In genomic region chr2:16288371-16289112, GRCh38 we compare ENCODE assay signal across 24 cellular contexts.
"Had no signal": no experiment of that assay in that cellular context is flagged by ENCODE, and none has a peak within 500 bp of the region (broad histone marks: within the 10 kb centered on the region; RNA-seq: fewer than 3 reads in every experiment).

No MANE protein-coding gene starts in this region.

- H3K36me3 ChIP-seq: gastrocnemius medialis, left lung, neutrophil, right lobe of liver, suprapubic skin, transverse colon, upper lobe of right lung, uterus had no signal

- H3K4me3 ChIP-seq: dorsolateral prefrontal cortex, gastrocnemius medialis, left lung, mucosa of descending colon, right lobe of liver, suprapubic skin, transverse colon, upper lobe of right lung, uterus had no signal

- ATAC-seq: gastrocnemius medialis; left cardiac atrium; left lung; mucosa of descending colon; natural killer cell treated with Interleukin-12 subunit alpha and Interleukin-12 subunit beta and Interleukin-15 and Interleukin-18, amount 100 ng/mL, for 72 hours; right lobe of liver; stimulated activated naive CD8-positive, alpha-beta T cell treated with anti-CD3 and anti-CD28 coated beads, Interleukin-15, amount 100 ng/mL, for 72 hours; upper lobe of right lung had no signal

- H3K27me3 ChIP-seq: dorsolateral prefrontal cortex, gastrocnemius medialis, neutrophil, right lobe of liver, transverse colon, upper lobe of right lung, uterus had no signal

- H3K9me3 ChIP-seq: gastrocnemius medialis, left lung, mucosa of descending colon, neutrophil, right lobe of liver, suprapubic skin, transverse colon, upper lobe of right lung, uterus had no signal

- DNase-seq: dorsolateral prefrontal cortex; effector CD4-positive, alpha-beta T cell; foreskin fibroblast; gastrocnemius medialis; head of caudate nucleus; left cardiac atrium; left lung; mesenchymal stem cell; mucosa of descending colon; naive B cell; right lobe of liver; small intestine; stimulated activated CD4-positive, alpha-beta T cell treated with anti-CD3 and anti-CD28 coated beads, Interleukin-15, amount 100 ng/mL, for 24 hours; stimulated activated CD4-positive, alpha-beta T cell treated with anti-CD3 and anti-CD28 coated beads, Interleukin-4, amount 100 ng/mL, for 1 hour; stimulated activated CD8-positive, alpha-beta memory T cell treated with anti-CD3 and anti-CD28 coated beads, Interleukin-4, amount 100 ng/mL, for 48 hours; stimulated activated naive CD4-positive, alpha-beta T cell; stimulated activated naive CD8-positive, alpha-beta T cell treated with anti-CD3 and anti-CD28 coated beads, Interleukin-15, amount 100 ng/mL, for 72 hours; transverse colon; upper lobe of right lung; uterus had no signal

- H3K4me1 ChIP-seq: gastrocnemius medialis, left lung, parathyroid adenoma, right lobe of liver, suprapubic skin, transverse colon, upper lobe of right lung, uterus had no signal

- H3K27ac ChIP-seq: dorsolateral prefrontal cortex, gastrocnemius medialis, left lung, neutrophil, parathyroid adenoma, right lobe of liver, suprapubic skin, transverse colon, upper lobe of right lung, uterus had no signal
